In the genomic region with DNA sequence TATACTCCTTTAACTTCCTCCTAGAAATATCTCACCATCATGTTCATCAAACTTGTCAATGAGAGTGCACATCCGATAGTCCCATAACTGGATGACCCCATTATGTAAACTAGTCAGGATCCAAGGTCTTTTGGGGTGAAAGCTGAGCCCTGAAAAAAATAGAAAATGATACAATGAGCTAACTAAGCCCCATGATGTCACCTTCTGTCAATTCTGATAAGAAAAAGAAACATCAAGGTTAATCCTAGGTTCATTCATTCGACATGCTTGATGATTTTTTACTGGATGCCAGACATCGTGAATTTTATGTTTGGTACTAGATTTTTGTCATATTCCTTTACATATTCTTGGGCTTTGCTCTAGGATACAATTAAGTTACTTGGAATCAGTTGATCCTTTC, we compare ENCODE assay signal across 18 cellular contexts. TPM values are rescaled to one million over a fixed set of nuclear protein-coding genes. Genes with fewer than 3 reads are reported as not detected.
DNase-seq lines count a peak whose midpoint lies in the region; ATAC-seq, FAIRE-seq and TF ChIP-seq lines count a peak whose summit lies in the region.
"Had no signal": no experiment of that assay in that cellular context is flagged by ENCODE, and none has a peak within 500 bp of the region (broad histone marks: within the 10 kb centered on the region; RNA-seq: fewer than 3 reads in every experiment).

No MANE protein-coding gene starts in this region.

- no peaks in the 10 kb centered on the region for H3K9me3 Mint-ChIP-seq in activated naive CD4-positive, alpha-beta T cell treated with anti-CD3 and anti-CD28 coated beads, Interleukin-2, amount 50 U/mL, for 24 hours
- H3K9me3 Mint-ChIP-seq: activated naive CD4-positive, alpha-beta T cell treated with anti-CD3 and anti-CD28 coated beads, Interleukin-2, amount 10 ng/mL, durations not matched to agents 7 days and 5 days; stimulated activated naive CD8-positive, alpha-beta T cell treated with anti-CD3 and anti-CD28 coated beads, Interleukin-15, Interleukin-2, amounts not matched to agents 100 ng/mL and 50 ng/mL, for 24 hours had no signal

- peaks cover 0 to 41% (median 33%) of the 10 kb centered on the region in 5 donors for H3K4me1 ChIP-seq in subcutaneous abdominal adipose tissue (ENCODE audit: control insufficient read depth in 5 of 5, insufficient read depth in 5 of 5, low read length in 5 of 5)

- no peaks in the 10 kb centered on the region for H3K27me3 ChIP-seq in subcutaneous abdominal adipose tissue (ENCODE audit: control insufficient read depth in 5 of 5, insufficient read depth in 4 of 5, low read length in 5 of 5)
- H3K27me3 ChIP-seq: Peyer's patch had no signal

- no peaks in the 10 kb centered on the region for H3K27me3 Mint-ChIP-seq in activated naive CD4-positive, alpha-beta T cell treated with anti-CD3 and anti-CD28 coated beads, Interleukin-2, amount 50 U/mL, for 24 hours
- H3K27me3 Mint-ChIP-seq: activated naive CD4-positive, alpha-beta T cell treated with anti-CD3 and anti-CD28 coated beads, Interleukin-2, amount 10 ng/mL, durations not matched to agents 7 days and 5 days; stimulated activated naive CD8-positive, alpha-beta T cell treated with anti-CD3 and anti-CD28 coated beads, Interleukin-15, Interleukin-2, amounts not matched to agents 100 ng/mL and 50 ng/mL, for 24 hours had no signal

- peaks cover 16% of the 10 kb centered on the region for H3K36me3 Mint-ChIP-seq in activated naive CD4-positive, alpha-beta T cell treated with anti-CD3 and anti-CD28 coated beads, Interleukin-2, amount 50 U/mL, for 24 hours

- no peak overlapping the region for H3K4me3 ChIP-seq in subcutaneous abdominal adipose tissue (ENCODE audit: low read depth in 1 of 5, low read length in 5 of 5)
- H3K4me3 ChIP-seq: A549, Peyer's patch had no signal

- peaks cover 21 to 49% (median 32%) of the 10 kb centered on the region in 5 donors for H3K36me3 ChIP-seq in subcutaneous abdominal adipose tissue (ENCODE audit: control insufficient read depth in 5 of 5, insufficient read depth in 5 of 5, low read length in 5 of 5)

- H3K27ac Mint-ChIP-seq in activated naive CD4-positive, alpha-beta T cell treated with anti-CD3 and anti-CD28 coated beads, Interleukin-2, amount 50 U/mL, for 24 hours: peak overlapping the region; percentile 36
- H3K27ac Mint-ChIP-seq: activated naive CD4-positive, alpha-beta T cell treated with anti-CD3 and anti-CD28 coated beads, Interleukin-2, amount 10 ng/mL, durations not matched to agents 7 days and 5 days; stimulated activated naive CD8-positive, alpha-beta T cell treated with anti-CD3 and anti-CD28 coated beads, Interleukin-15, Interleukin-2, amounts not matched to agents 100 ng/mL and 50 ng/mL, for 24 hours had no signal

- no peak for ATAC-seq in left lobe of liver
- ATAC-seq: A549 had no signal

- peak overlapping the region in 2 of 5 donors; percentile 15 to 36 for H3K9ac ChIP-seq in subcutaneous abdominal adipose tissue (ENCODE audit: low read length in 5 of 5)

- H3K4me3 Mint-ChIP-seq in activated naive CD4-positive, alpha-beta T cell treated with anti-CD3 and anti-CD28 coated beads, Interleukin-2, amount 50 U/mL, for 24 hours: no peak overlapping the region
- H3K4me3 Mint-ChIP-seq: activated naive CD4-positive, alpha-beta T cell treated with anti-CD3 and anti-CD28 coated beads, Interleukin-2, amount 10 ng/mL, durations not matched to agents 7 days and 5 days had no signal

- FAIRE-seq in GM12891 (lab: Jason Lieb, UNC): no peak
- FAIRE-seq: A549, G401.6, small intestine had no signal

- peak overlapping the region; percentile 97 for H3K27ac ChIP-seq in subcutaneous abdominal adipose tissue (ENCODE audit: low read depth, low read length)
- H3K27ac ChIP-seq: A549, epithelial cell of prostate, Peyer's patch, WERI-Rb-1 had no signal

- H3K4me1 Mint-ChIP-seq in activated naive CD4-positive, alpha-beta T cell treated with anti-CD3 and anti-CD28 coated beads, Interleukin-2, amount 50 U/mL, for 24 hours: peaks cover 66% of the 10 kb centered on the region

- DNase-seq in activated naive CD4-positive, alpha-beta T cell treated with Interleukin-2 at 50 U/mL for 16 hours: no peak
- DNase-seq in erythroblast (lab: John Stamatoyannopoulos, UW) (peak; percentile 31 to 44), GM12891 (ENCODE audit: insufficient read length, low spot score) (no peak), left lobe of liver (ENCODE audit: low spot score) (no peak)
- DNase-seq: activated naive CD4-positive, alpha-beta T cell treated with anti-CD3 and anti-CD28 coated beads, Interleukin-2, amount 10 ng/mL, durations not matched to agents 7 days and 5 days; central memory CD4-positive, alpha-beta T cell; COR-L47; midbrain; NCI-H2081; Peyer's patch; small intestine; WERI-Rb-1 had no signal

- H3K9me3 ChIP-seq in subcutaneous abdominal adipose tissue (ENCODE audit: control insufficient read depth in 5 of 5, low read length in 5 of 5): no peaks in the 10 kb centered on the region
- H3K9me3 ChIP-seq: A549, Peyer's patch had no signal

- TF ChIP-seq POLR2A in erythroblast (IDR thresholded peaks at IDR 0.05; ENCODE audit: low read length) (no peak), GM12891 (IDR thresholded peaks at IDR 0.05; ENCODE audit: low read depth, low read length) (no peak)

TF ChIP-seq in GM12891, 5 proteins besides CTCF, POLR2A, EP300 and RAD21:
- TF ChIP-seq POLR2AphosphoS5 (IDR thresholded peaks at IDR 0.05; ENCODE audit: low read depth, low read length) (no peak), SPI1 (IDR thresholded peaks at IDR 0.05; ENCODE audit: low read depth, low read length) (no peak), PAX5 (IDR thresholded peaks at IDR 0.05; ENCODE audit: insufficient read depth, low read length, severe bottlenecking) (no peak), POU2F2 (IDR thresholded peaks at IDR 0.05; ENCODE audit: low read depth, low read length) (no peak), TAF1 (IDR thresholded peaks at IDR 0.05; ENCODE audit: low read depth, low read length) (no peak)
TF ChIP-seq in GM12891: peak in this region for 0.

RNA-seq across cellular contexts. Expression of a gene that starts 2.9 kb away (rescaled TPM):
- polyA plus RNA-seq in GM12891 (2012; ENCODE audit: low read depth, missing spikeins): 78.7 TPM
- total RNA-seq in left lobe of liver: 94.8 TPM

RNA-seq across cellular contexts. Expression of a gene that starts 3.0 kb away (rescaled TPM):
- 48.4 TPM for polyA plus RNA-seq in GM12891 (2012; ENCODE audit: low read depth, missing spikeins)
- 32.1 TPM for total RNA-seq in left lobe of liver

RNA-seq across cellular contexts. Expression of a gene that starts 26.7 kb away (rescaled TPM):
- 1.3 TPM for polyA plus RNA-seq in GM12891 (2012; ENCODE audit: low read depth, missing spikeins)
- 0.10 TPM for total RNA-seq in left lobe of liver

RNA-seq across cellular contexts. Expression of a gene that starts 55.2 kb away (rescaled TPM):
- 21.8 TPM for polyA plus RNA-seq in GM12891 (2012; ENCODE audit: low read depth, missing spikeins)
- total RNA-seq in left lobe of liver: 82.5 TPM

Comparison
In these comparisons a context has a peak if more than half of its experiments do, and no peak if none do; other contexts are left out.
1. DNase-seq: peak in erythroblast (2 of 2); none in activated naive CD4-positive, alpha-beta T cell treated with Interleukin-2 at 50 U/mL for 16 hours (single experiment), GM12891 (single experiment) and left lobe of liver (single experiment).